In genomic region chr6:2988426-2989331, GRCh38 we compare ENCODE assay signal across 8 cellular contexts. TPM values are rescaled to one million over a fixed set of nuclear protein-coding genes. Genes with fewer than 3 reads are reported as not detected.
DNase-seq lines count a peak whose midpoint lies in the region; ATAC-seq and TF ChIP-seq lines count a peak whose summit lies in the region.

No MANE protein-coding gene starts in this region.

- H3K27ac Mint-ChIP-seq in activated T-cell treated with anti-CD3 and anti-CD28 coated beads, Interleukin-2, amount 50 U/mL, for 72 hours, result peak overlapping the region; percentile 93
- peak overlapping the region; percentile 99 for H3K27ac Mint-ChIP-seq in stimulated activated effector memory CD8-positive, alpha-beta T cell treated with anti-CD3 and anti-CD28 coated beads, Interleukin-12 subunit alpha, Interleukin-12 subunit beta, amount 100 ng/mL, for 72 hours

- no peaks in the 10 kb centered on the region for H4K20me1 ChIP-seq in OCI-LY7 (ENCODE audit: insufficient read depth, low read length)

- peak overlapping the region; percentile 96 for H2AFZ ChIP-seq in OCI-LY7 (ENCODE audit: low read length)

- H3K36me3 ChIP-seq in OCI-LY7 (ENCODE audit: insufficient read depth, low read length) (no peaks in the 10 kb centered on the region), esophagus muscularis mucosa (no peaks in the 10 kb centered on the region)

- CTCF ChIA-PET in OCI-LY7 (lab: Charles Lee; ENCODE audit: unreplicated experiment), result interaction anchor here (0.6 to 3.1 kb wide), 10 partner anchors 35 to 248 kb away, joined by 3 to 27 read pairs (median 4); no protein-coding TSS in a partner anchor

- intact Hi-C loops in OCI-LY7 (cut with micrococcal nuclease; ENCODE audit: unreplicated experiment), result loop anchor here (1.0 to 10.0 kb wide), 7 partner anchors 36 to 366 kb away; no protein-coding TSS in a partner anchor
- intact Hi-C loops in esophagus muscularis mucosa (cut with DNase I), result loop anchor here (1.0 to 5.0 kb wide), 2 partner anchors 36 to 146 kb away; partner anchors contain the start of gene SERPINB1

- 1% methylated on average over 25 of the region's 64 CpGs for WGBS in esophagus muscularis mucosa

- H3K9me2 ChIP-seq in OCI-LY7 (ENCODE audit: insufficient read depth, low read length), result no peaks in the 10 kb centered on the region

- peak overlapping the region; percentile 94 for H3K4me2 ChIP-seq in OCI-LY7 (ENCODE audit: low read length)

- H3K4me3 Mint-ChIP-seq in activated T-cell treated with anti-CD3 and anti-CD28 coated beads, Interleukin-2, amount 50 U/mL, for 72 hours, result peak overlapping the region; percentile 84 to 86
- peak overlapping the region; percentile 85 for H3K4me3 Mint-ChIP-seq in stimulated activated effector memory CD8-positive, alpha-beta T cell treated with anti-CD3 and anti-CD28 coated beads, Interleukin-12 subunit alpha, Interleukin-12 subunit beta, amount 100 ng/mL, for 72 hours

- peak overlapping the region; percentile 89 for H3K27ac ChIP-seq in OCI-LY7 (ENCODE audit: low read depth, low read length, poor library complexity, severe bottlenecking)
- peak overlapping the region; percentile 91 to 99 (median 94) for H3K27ac ChIP-seq in esophagus muscularis mucosa (replicated peaks in 1 of 4)

- H3K36me3 Mint-ChIP-seq in activated T-cell treated with anti-CD3 and anti-CD28 coated beads, Interleukin-2, amount 50 U/mL, for 72 hours (ENCODE audit: insufficient read depth in 2 of 2), result no peaks in the 10 kb centered on the region
- peaks cover 18% of the 10 kb centered on the region for H3K36me3 Mint-ChIP-seq in stimulated activated effector memory CD8-positive, alpha-beta T cell treated with anti-CD3 and anti-CD28 coated beads, Interleukin-12 subunit alpha, Interleukin-12 subunit beta, amount 100 ng/mL, for 72 hours

- TF ChIP-seq CTCF in OCI-LY7 (conservative IDR thresholded peaks at IDR 0.05; ENCODE audit: low read length), result peak; percentile 80
- peak; percentile 94 to 99 (median 95) for TF ChIP-seq CTCF in esophagus muscularis mucosa (IDR thresholded peaks at IDR 0.05)

- H3K9me3 ChIP-seq in OCI-LY7 (ENCODE audit: low read length), result no peaks in the 10 kb centered on the region
- no peaks in the 10 kb centered on the region for H3K9me3 ChIP-seq in esophagus muscularis mucosa

- H3K9me3 Mint-ChIP-seq in activated T-cell treated with anti-CD3 and anti-CD28 coated beads, Interleukin-2, amount 50 U/mL, for 72 hours, result no peaks in the 10 kb centered on the region
- H3K9me3 Mint-ChIP-seq in stimulated activated effector memory CD8-positive, alpha-beta T cell treated with anti-CD3 and anti-CD28 coated beads, Interleukin-12 subunit alpha, Interleukin-12 subunit beta, amount 100 ng/mL, for 72 hours, result no peaks in the 10 kb centered on the region

- TF ChIP-seq POLR2A in esophagus muscularis mucosa (IDR thresholded peaks at IDR 0.05; ENCODE audit: low read depth), result peak; percentile 44

- peaks cover 26% of the 10 kb centered on the region for H3K4me1 Mint-ChIP-seq in activated T-cell treated with anti-CD3 and anti-CD28 coated beads, Interleukin-2, amount 50 U/mL, for 72 hours (ENCODE audit: low read depth)
- peaks cover 24% of the 10 kb centered on the region for H3K4me1 Mint-ChIP-seq in stimulated activated effector memory CD8-positive, alpha-beta T cell treated with anti-CD3 and anti-CD28 coated beads, Interleukin-12 subunit alpha, Interleukin-12 subunit beta, amount 100 ng/mL, for 72 hours

- H3K79me2 ChIP-seq in OCI-LY7 (ENCODE audit: insufficient read depth, low read depth, low read length), result no peaks in the 10 kb centered on the region

- peaks cover 3% of the 10 kb centered on the region for H3K27me3 Mint-ChIP-seq in activated T-cell treated with anti-CD3 and anti-CD28 coated beads, Interleukin-2, amount 50 U/mL, for 72 hours (ENCODE audit: low read depth)

- no peak for TF ChIP-seq EP300 in esophagus muscularis mucosa (IDR thresholded peaks at IDR 0.05)

- H3K27me3 ChIP-seq in esophagus muscularis mucosa, result no peaks in the 10 kb centered on the region

- POLR2A ChIA-PET in OCI-LY7 (lab: Charles Lee), result interaction anchor here (0.5 to 2.3 kb wide), 18 partner anchors 11 to 995 kb away, joined by 3 to 13 read pairs (median 4); partner anchors contain the start of gene SERPINB1

- no TSS peak for BruUV-seq in OCI-LY7 (replicated peaks; lab: Mats Ljungman, UMichigan)

- DNase-seq in DMS 273 (lab: John Stamatoyannopoulos, UW; ENCODE audit: unreplicated experiment) (peak; percentile 93), HuH-7.5 (ENCODE audit: low spot score) (peak; percentile 42), OCI-LY7 (ENCODE audit: low spot score) (peak; percentile 89), esophagus muscularis mucosa (ENCODE audit: extremely low spot score) (peak; percentile 98), myocyte (ENCODE audit: low read depth) (peak; percentile 96)
- peak; percentile 88 to 90 for DNase-seq in activated T-cell treated with anti-CD3 and anti-CD28 coated beads, Interleukin-2, amount 50 U/mL, for 72 hours
- peak; percentile 74 to 92 for DNase-seq in stimulated activated effector memory CD8-positive, alpha-beta T cell treated with anti-CD3 and anti-CD28 coated beads, Interleukin-12 subunit alpha, Interleukin-12 subunit beta, amount 100 ng/mL, for 72 hours (ENCODE audit: low spot score in 2 of 2)

- ATAC-seq in GM21526 (IDR thresholded peaks at IDR 0.05; ENCODE audit: low FRiP score, unreplicated experiment), result peak; percentile 69
- ATAC-seq in activated T-cell treated with anti-CD3 and anti-CD28 coated beads, Interleukin-2, amount 50 U/mL, for 72 hours (replicated peaks in 1 of 2), result peak; percentile 86 to 89
- peak; percentile 91 for ATAC-seq in stimulated activated effector memory CD8-positive, alpha-beta T cell treated with anti-CD3 and anti-CD28 coated beads, Interleukin-12 subunit alpha, Interleukin-12 subunit beta, amount 100 ng/mL, for 72 hours

- H3K4me3 ChIP-seq in OCI-LY7 (ENCODE audit: low read depth, low read length, poor library complexity, severe bottlenecking), result peak overlapping the region; percentile 75
- H3K4me3 ChIP-seq in esophagus muscularis mucosa, result peak overlapping the region; percentile 76 to 90 (median 86)

- H3K4me1 ChIP-seq in OCI-LY7 (ENCODE audit: insufficient read depth, low read length, poor library complexity, severe bottlenecking), result peaks cover 16% of the 10 kb centered on the region
- H3K4me1 ChIP-seq in esophagus muscularis mucosa, result peaks cover 19 to 40% (median 30%) of the 10 kb centered on the region in 4 donors

RNA-seq across cellular contexts. Expression of gene NQO2, which starts 11.0 kb away (rescaled TPM):
- 8.4 and 11.1 TPM in 2 replicates for total RNA-seq in OCI-LY7 (2014; rRNA removed; shearing (Covaris generic))
- total RNA-seq in OCI-LY7 (2022) (9.9 and 12.2 TPM in 2 replicates), esophagus muscularis mucosa (10 to 100 TPM; 22.9 to 31.3 (median 27.2) TPM), myocyte (25.8 and 26.3 TPM in 2 replicates)
- 10 to 100 TPM; 32.7 to 47.3 TPM for total RNA-seq in activated T-cell treated with anti-CD3 and anti-CD28 coated beads, Interleukin-2, amount 50 U/mL, for 72 hours
- polyA plus RNA-seq in myocyte (2012), result 45.4 TPM

RNA-seq across cellular contexts. Expression of gene SERPINB6, which starts 17.3 kb away (rescaled TPM):
- total RNA-seq in OCI-LY7 (2014; rRNA removed; shearing (Covaris generic)), result not detected in 2 replicates
- total RNA-seq in OCI-LY7 (2022) (8.9 and 13.2 TPM in 2 replicates), esophagus muscularis mucosa (100 to 1,000 TPM; 114 to 125 (median 124) TPM), myocyte (128 and 137 TPM in 2 replicates)
- total RNA-seq in activated T-cell treated with anti-CD3 and anti-CD28 coated beads, Interleukin-2, amount 50 U/mL, for 72 hours, result 100 to 1,000 TPM in 1 of 2 donors, 10 to 100 TPM in 1; 64.9 to 114 TPM
- 118 TPM for polyA plus RNA-seq in myocyte (2012)

Comparison
In these comparisons a context has a peak if more than half of its experiments do, and no peak if none do; other contexts are left out.
1. Peak in every context shown above with its lines: DNase-seq, ATAC-seq, H3K4me3 ChIP-seq and H3K27ac ChIP-seq.
2. DNase-seq: peak in every context shown above with its lines; median percentile 98 in esophagus muscularis mucosa; 96 in myocyte; 93 in DMS 273; 89 in OCI-LY7; 89 in activated T-cell treated with anti-CD3 and anti-CD28 coated beads, Interleukin-2, amount 50 U/mL, for 72 hours; 83 in stimulated activated effector memory CD8-positive, alpha-beta T cell treated with anti-CD3 and anti-CD28 coated beads, Interleukin-12 subunit alpha, Interleukin-12 subunit beta, amount 100 ng/mL, for 72 hours; 42 in HuH-7.5.